In the genomic region with DNA sequence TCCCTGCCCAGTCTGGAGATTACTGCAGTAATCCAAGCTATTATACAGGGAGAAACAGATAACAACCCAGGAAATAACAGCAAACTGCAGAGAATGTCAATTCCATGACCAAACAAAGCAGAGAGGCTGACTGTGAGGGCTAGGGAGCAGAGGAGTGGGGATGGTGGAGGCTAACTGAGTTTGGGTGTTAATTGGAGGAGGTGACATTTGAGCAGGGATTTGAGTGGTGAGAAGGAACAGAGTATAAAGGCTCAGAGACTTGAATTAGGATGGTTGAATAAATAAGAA, we compare ENCODE assay signal across 24 cellular contexts. TPM values are rescaled to one million over a fixed set of nuclear protein-coding genes. Genes with fewer than 3 reads are reported as not detected.
DNase-seq lines count a peak whose midpoint lies in the region; ATAC-seq and TF ChIP-seq lines count a peak whose summit lies in the region.
"Had no signal": no experiment of that assay in that cellular context is flagged by ENCODE, and none has a peak within 500 bp of the region (broad histone marks: within the 10 kb centered on the region; RNA-seq: fewer than 3 reads in every experiment).

No MANE protein-coding gene starts in this region.

- no peaks in the 10 kb centered on the region for H3K9me3 Mint-ChIP-seq in CD4-positive, CD25-positive, alpha-beta regulatory T cell
- no peaks in the 10 kb centered on the region for H3K9me3 Mint-ChIP-seq in CD4-positive, alpha-beta T cell
- H3K9me3 Mint-ChIP-seq in endodermal cell: no peaks in the 10 kb centered on the region
- H3K9me3 Mint-ChIP-seq in nephron: no peaks in the 10 kb centered on the region
- H3K9me3 Mint-ChIP-seq: CD8-positive, alpha-beta T cell had no signal

- H3K4me1 Mint-ChIP-seq in CD4-positive, CD25-positive, alpha-beta regulatory T cell: peaks cover 8 to 17% (median 13%) of the 10 kb centered on the region in 4 donors
- H3K4me1 Mint-ChIP-seq in CD4-positive, alpha-beta T cell (ENCODE audit: low read depth): no peaks in the 10 kb centered on the region
- H3K4me1 Mint-ChIP-seq in endodermal cell (peaks cover 6% of the 10 kb centered on the region), nephron (peaks cover 11% of the 10 kb centered on the region)

- peaks cover 10% of the 10 kb centered on the region for H3K4me1 ChIP-seq in CD4-positive, CD25-positive, alpha-beta regulatory T cell (ENCODE audit: control insufficient read depth, insufficient read depth, low read length, poor library complexity, severe bottlenecking)
- H3K4me1 ChIP-seq in endodermal cell (ENCODE audit: control insufficient read depth, insufficient read depth, low read length): no peaks in the 10 kb centered on the region

- H3K36me3 Mint-ChIP-seq in CD4-positive, CD25-positive, alpha-beta regulatory T cell: peaks cover 21% of the 10 kb centered on the region
- H3K36me3 Mint-ChIP-seq in CD4-positive, alpha-beta T cell (ENCODE audit: low read depth): peaks cover 34% of the 10 kb centered on the region
- H3K36me3 Mint-ChIP-seq in endodermal cell (ENCODE audit: low read depth): peaks cover 32% of the 10 kb centered on the region
- H3K36me3 Mint-ChIP-seq in nephron (ENCODE audit: low read depth): peaks cover 32% of the 10 kb centered on the region

- peaks cover 4% of the 10 kb centered on the region for H3K27me3 Mint-ChIP-seq in CD4-positive, CD25-positive, alpha-beta regulatory T cell
- H3K27me3 Mint-ChIP-seq in CD4-positive, alpha-beta T cell: no peaks in the 10 kb centered on the region
- H3K27me3 Mint-ChIP-seq in endodermal cell (ENCODE audit: insufficient read depth) (peaks cover 4% of the 10 kb centered on the region), nephron (ENCODE audit: low read depth) (no peaks in the 10 kb centered on the region)

- no peak for DNase-seq in CD4-positive, CD25-positive, alpha-beta regulatory T cell
- no peak for DNase-seq in CD4-positive, alpha-beta T cell
- DNase-seq in endodermal cell (peak; percentile 38), HEK293T (ENCODE audit: extremely low spot score) (no peak), DMS53 treated with DMSO at 0.1 percent for 48 hours (lab: John Stamatoyannopoulos, UW; ENCODE audit: unreplicated experiment) (no peak), NCI-H1092 (lab: John Stamatoyannopoulos, UW) (no peak)
- DNase-seq: CD8-positive, alpha-beta T cell; HCEC 1CT; Karpas-422; MV-4-11; NCI-H1417; NCI-H1694 treated with DMSO at 0.1 percent for 48 hours; NCI-H2081 treated with DMSO at 0.1 percent for 48 hours; NCI-H446; NCI-H526 had no signal

- H3K27ac ChIP-seq in CD4-positive, CD25-positive, alpha-beta regulatory T cell (ENCODE audit: insufficient read depth, low read length, poor library complexity, severe bottlenecking): no peak overlapping the region
- H3K27ac ChIP-seq in CD4-positive, alpha-beta T cell (ENCODE audit: low read depth, low read length): no peak overlapping the region
- no peak overlapping the region for H3K27ac ChIP-seq in endodermal cell (ENCODE audit: low read depth, low read length)
- H3K27ac ChIP-seq: BLaER1 had no signal

- intact Hi-C loops in CD4-positive, alpha-beta T cell (cut with DNase I, micrococcal nuclease): loop anchor here in 1 of 2 experiments (5.0 to 10.0 kb wide), 2 partner anchors 124 to 1092 kb away; a partner anchor contains a TSS

- H3K27me3 ChIP-seq in CD4-positive, CD25-positive, alpha-beta regulatory T cell (ENCODE audit: control insufficient read depth, insufficient read depth, low read length): no peaks in the 10 kb centered on the region
- H3K27me3 ChIP-seq in CD4-positive, alpha-beta T cell (ENCODE audit: control insufficient read depth, insufficient read depth, low read length): no peaks in the 10 kb centered on the region
- H3K27me3 ChIP-seq in endodermal cell (ENCODE audit: control insufficient read depth, insufficient read depth, low read length, poor library complexity, severe bottlenecking): no peaks in the 10 kb centered on the region
- H3K27me3 ChIP-seq: BLaER1 had no signal

- no peak for TF ChIP-seq CTCF in CD4-positive, alpha-beta T cell (IDR thresholded peaks at IDR 0.05)
- TF ChIP-seq CTCF in endodermal cell (conservative IDR thresholded peaks at IDR 0.05) (no peak), nephron (IDR thresholded peaks at IDR 0.05; ENCODE audit: unreplicated experiment in 3 of 3) (no peak)

- CTCF ChIA-PET in CD4-positive, alpha-beta T cell (lab: Charles Lee): no interaction called here
- CTCF ChIA-PET in HEK293T (lab: Yijun Ruan, JAX): no interaction called here

- ATAC-seq in CD4-positive, CD25-positive, alpha-beta regulatory T cell (ENCODE audit: low read depth in 2 of 2): no peak
- no peak for ATAC-seq in CD4-positive, alpha-beta T cell (ENCODE audit: poor library complexity)
- ATAC-seq in HG03135 (IDR thresholded peaks at IDR 0.05; ENCODE audit: unreplicated experiment): no peak
- ATAC-seq: CD8-positive, alpha-beta T cell; GM23338; Right ventricle myocardium inferior had no signal

- peaks cover 22% of the 10 kb centered on the region for H3K36me3 ChIP-seq in CD4-positive, CD25-positive, alpha-beta regulatory T cell (ENCODE audit: control insufficient read depth, insufficient read depth, low read length)
- peaks cover 24% of the 10 kb centered on the region for H3K36me3 ChIP-seq in endodermal cell (ENCODE audit: control insufficient read depth, insufficient read depth, low read length)

- POLR2A ChIA-PET in CD4-positive, alpha-beta T cell (lab: Charles Lee): no interaction called here
- POLR2A ChIA-PET in HEK293T (lab: Yijun Ruan, JAX): no interaction called here

- H3K27ac Mint-ChIP-seq in CD4-positive, CD25-positive, alpha-beta regulatory T cell: peak overlapping the region in 1 of 3 donors; percentile 31
- H3K27ac Mint-ChIP-seq in CD4-positive, alpha-beta T cell: no peak overlapping the region
- peak overlapping the region; percentile 36 for H3K27ac Mint-ChIP-seq in endodermal cell
- H3K27ac Mint-ChIP-seq in nephron: no peak overlapping the region
- H3K27ac Mint-ChIP-seq: CD8-positive, alpha-beta T cell; GM23338 had no signal

- H3K4me3 ChIP-seq in CD4-positive, CD25-positive, alpha-beta regulatory T cell (ENCODE audit: low read depth, low read length): no peak overlapping the region
- H3K4me3 ChIP-seq in endodermal cell (ENCODE audit: low read length): no peak overlapping the region
- H3K4me3 ChIP-seq: BLaER1, GM23338 had no signal

- no peaks in the 10 kb centered on the region for H3K9me3 ChIP-seq in CD4-positive, CD25-positive, alpha-beta regulatory T cell (ENCODE audit: control insufficient read depth in 2 of 2, low read length in 2 of 2)
- no peaks in the 10 kb centered on the region for H3K9me3 ChIP-seq in CD4-positive, alpha-beta T cell (ENCODE audit: control insufficient read depth, low read length)
- no peaks in the 10 kb centered on the region for H3K9me3 ChIP-seq in endodermal cell (ENCODE audit: control insufficient read depth, low read length)
- H3K9me3 ChIP-seq: BLaER1 had no signal

- H3K4me3 Mint-ChIP-seq in CD4-positive, CD25-positive, alpha-beta regulatory T cell: peak overlapping the region in 3 of 4 donors; percentile 38 to 81 (median 49)
- H3K4me3 Mint-ChIP-seq in CD4-positive, alpha-beta T cell: peak overlapping the region; percentile 46
- H3K4me3 Mint-ChIP-seq in endodermal cell (no peak overlapping the region), nephron (peak overlapping the region; percentile 33 to 60 (median 33))
- H3K4me3 Mint-ChIP-seq: CD8-positive, alpha-beta T cell; GM23338 had no signal

- H3K9ac ChIP-seq in endodermal cell (ENCODE audit: extremely low read depth, low read length, poor library complexity, severe bottlenecking): no peak overlapping the region
- H3K9ac ChIP-seq: BLaER1 had no signal

TF ChIP-seq in HEK293T, 16 proteins besides CTCF, POLR2A, EP300 and RAD21 (continues in another document):
- no peak for TF ChIP-seq ELF4 (IDR thresholded peaks at IDR 0.05)
- TF ChIP-seq FOXM1 (IDR thresholded peaks at IDR 0.05; ENCODE audit: borderline replicate concordance): no peak
- TF ChIP-seq ZNF384 (IDR thresholded peaks at IDR 0.05): no peak
- TF ChIP-seq FOXA1 (IDR thresholded peaks at IDR 0.05): no peak
- no peak for TF ChIP-seq CTBP1 (IDR thresholded peaks at IDR 0.05; ENCODE audit: borderline replicate concordance)
- no peak for TF ChIP-seq FOXK2 (IDR thresholded peaks at IDR 0.05)
- TF ChIP-seq SP1 (IDR thresholded peaks at IDR 0.05): no peak

RNA-seq across cellular contexts. Expression of a gene that starts 3.1 kb away (rescaled TPM):
- 26.8 TPM for total RNA-seq in CD4-positive, CD25-positive, alpha-beta regulatory T cell
- 10 to 100 TPM; 46.2 to 58.6 (median 48.6) TPM for polyA plus RNA-seq in CD4-positive, CD25-positive, alpha-beta regulatory T cell
- total RNA-seq in CD4-positive, alpha-beta T cell: 10 to 100 TPM; 21.6 to 25.7 TPM
- total RNA-seq in endodermal cell: 10 to 100 TPM; 52.9 to 71.5 TPM
- 82.8 TPM for polyA plus RNA-seq in endodermal cell (2013, experiment 1 of 2)
- polyA plus RNA-seq in endodermal cell (2013, experiment 2 of 2): 72.9 TPM

RNA-seq across cellular contexts. Expression of a gene that starts 6.3 kb away (rescaled TPM):
- not detected for total RNA-seq in CD4-positive, CD25-positive, alpha-beta regulatory T cell
- polyA plus RNA-seq in CD4-positive, CD25-positive, alpha-beta regulatory T cell: not detected
- total RNA-seq in CD4-positive, alpha-beta T cell: not detected
- not detected for total RNA-seq in endodermal cell
- not detected for polyA plus RNA-seq in endodermal cell (2013, experiment 1 of 2)
- polyA plus RNA-seq in endodermal cell (2013, experiment 2 of 2): not detected
- total RNA-seq: CD8-positive, alpha-beta T cell; G401; GM23338; M059J; OCI-LY7; Right ventricle myocardium inferior; SK-MEL-5 had no signal
- polyA plus RNA-seq: GM23338 had no signal

RNA-seq across cellular contexts. Expression of a gene that starts 9.4 kb away (rescaled TPM):
- total RNA-seq in CD4-positive, CD25-positive, alpha-beta regulatory T cell: 0.67 TPM
- polyA plus RNA-seq in CD4-positive, CD25-positive, alpha-beta regulatory T cell: 1 to 10 TPM in 1 of 4 donors, under 1 TPM in 3; 0.45 to 1.0 (median 0.59) TPM
- total RNA-seq in CD4-positive, alpha-beta T cell: 1 to 10 TPM in 1 of 2 experiments, under 1 TPM in 1; 0.58 to 1.2 TPM
- 1 to 10 TPM; 3.9 to 4.7 TPM for total RNA-seq in endodermal cell
- polyA plus RNA-seq in endodermal cell (2013, experiment 1 of 2): 2.1 TPM
- 2.2 TPM for polyA plus RNA-seq in endodermal cell (2013, experiment 2 of 2)
- total RNA-seq: G401, M059J, SK-MEL-5 had no signal

RNA-seq across cellular contexts. Expression of a gene that starts 39.0 kb away (rescaled TPM):
- total RNA-seq in CD4-positive, CD25-positive, alpha-beta regulatory T cell: 14.3 TPM
- polyA plus RNA-seq in CD4-positive, CD25-positive, alpha-beta regulatory T cell: 10 to 100 TPM; 55.8 to 66.0 (median 61.9) TPM
- 10 to 100 TPM; 12.2 to 13.1 TPM for total RNA-seq in CD4-positive, alpha-beta T cell
- 10 to 100 TPM; 18.0 to 21.6 TPM for total RNA-seq in endodermal cell
- polyA plus RNA-seq in endodermal cell (2013, experiment 1 of 2): 44.2 TPM
- 36.3 TPM for polyA plus RNA-seq in endodermal cell (2013, experiment 2 of 2)

RNA-seq across cellular contexts. Expression of a gene that starts 39.4 kb away (rescaled TPM):
- total RNA-seq in CD4-positive, CD25-positive, alpha-beta regulatory T cell: 13.9 TPM
- 10 to 100 TPM; 46.1 to 65.3 (median 58.6) TPM for polyA plus RNA-seq in CD4-positive, CD25-positive, alpha-beta regulatory T cell
- 1 to 10 TPM; 6.5 to 7.5 TPM for total RNA-seq in CD4-positive, alpha-beta T cell
- 10 to 100 TPM; 15.7 to 23.6 TPM for total RNA-seq in endodermal cell
- polyA plus RNA-seq in endodermal cell (2013, experiment 1 of 2): 21.9 TPM
- polyA plus RNA-seq in endodermal cell (2013, experiment 2 of 2): 19.8 TPM
